In the genomic region with DNA sequence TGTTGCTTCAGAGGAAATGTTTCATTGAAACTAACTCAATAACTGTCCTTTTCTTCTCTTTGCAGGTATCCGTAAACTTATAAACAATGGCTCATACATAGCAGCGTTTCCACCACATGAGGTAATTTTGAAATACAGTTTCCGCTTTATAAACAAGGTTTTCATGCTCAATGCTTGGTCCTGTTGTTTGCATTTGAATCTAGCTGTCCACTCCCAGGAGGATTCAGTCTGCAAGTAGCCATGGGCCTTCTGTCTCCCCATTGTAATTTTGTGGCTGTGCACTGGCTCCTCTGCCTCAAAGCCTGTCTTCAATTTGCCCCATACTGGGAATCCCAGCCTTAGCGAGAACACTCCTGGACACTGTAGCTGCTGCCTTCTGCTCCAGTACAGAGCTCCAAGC, we compare ENCODE assay signal across 27 cellular contexts. TPM values are rescaled to one million over a fixed set of nuclear protein-coding genes. Genes with fewer than 3 reads are reported as not detected.
"Had no signal": no experiment of that assay in that cellular context is flagged by ENCODE, and none has a peak within 500 bp of the region (broad histone marks: within the 10 kb centered on the region; RNA-seq: fewer than 3 reads in every experiment).

No MANE protein-coding gene starts in this region.

- DNase-seq: activated CD4-positive, alpha-beta T cell treated with anti-CD3 and anti-CD28 coated beads for 48 hours; activated CD4-positive, alpha-beta T cell treated with anti-CD3 and anti-CD28 coated beads, Interleukin-2, amount 50 U/mL, for 1 hour; activated CD4-positive, alpha-beta T cell treated with anti-CD3 and anti-CD28 coated beads, Interleukin-2, amount 50 U/mL, for 48 hours; activated CD8-positive, alpha-beta memory T cell treated with anti-CD3 and anti-CD28 coated beads for 24 hours; activated CD8-positive, alpha-beta T cell treated with anti-CD3 and anti-CD28 coated beads for 36 hours; activated effector memory CD4-positive, alpha-beta T cell treated with Interleukin-2 at 50 U/mL for 16 hours; activated gamma-delta T cell treated with Interleukin-2 at 50 U/mL for 16 hours; activated naive CD4-positive, alpha-beta T cell treated with anti-CD3 and anti-CD28 coated beads, Interleukin-2, amount 50 U/mL, for 16 hours; activated naive CD4-positive, alpha-beta T cell treated with Interleukin-2 at 50 U/mL for 16 hours; activated T-cell treated with anti-CD3 and anti-CD28 coated beads, Interleukin-2, amount 50 U/mL, for 4 hours; amniotic stem cell; anterior cingulate cortex; brain microvascular endothelial cell; caudate nucleus; cortex of kidney; dermis blood vessel endothelial cell; effector CD4-positive, alpha-beta T cell; effector memory CD8-positive, alpha-beta T cell; erythroblast; foreskin keratinocyte; gastrocnemius medialis; glutamatergic neuron; heart left ventricle; T-cell; T-helper 9 cell had no signal

- H3K4me1 ChIP-seq: esophagus muscularis mucosa, foreskin keratinocyte, gastrocnemius medialis, heart left ventricle had no signal

- H3K9me3 ChIP-seq: esophagus muscularis mucosa, gastrocnemius medialis, heart left ventricle had no signal

- H3K27me3 ChIP-seq: brain microvascular endothelial cell, esophagus muscularis mucosa, foreskin keratinocyte, gastrocnemius medialis had no signal

- H3K4me3 ChIP-seq: esophagus muscularis mucosa, gastrocnemius medialis, heart left ventricle had no signal

- H3K27ac ChIP-seq: brain microvascular endothelial cell, esophagus muscularis mucosa, foreskin keratinocyte, gastrocnemius medialis, heart left ventricle, VCaP had no signal

- H3K36me3 ChIP-seq: brain microvascular endothelial cell, esophagus muscularis mucosa, gastrocnemius medialis, heart left ventricle had no signal

RNA-seq across cellular contexts. Expression of a gene that starts 34.7 kb away (rescaled TPM):
- polyA plus RNA-seq: heart left ventricle had no signal
